6 cellular contexts compared by ENCODE assay signal in genomic region chr1:6051423-6051822, GRCh38.
"Had no signal": no experiment of that assay in that cellular context is flagged by ENCODE, and none has a peak within 500 bp of the region (broad histone marks: within the 10 kb centered on the region; RNA-seq: fewer than 3 reads in every experiment).

No MANE protein-coding gene starts in this region.

- H3K27ac Mint-ChIP-seq: GM23338, H9, IgD-negative memory B cell had no signal

- H3K4me3 ChIP-seq: GM23338 had no signal

- H2AFZ ChIP-seq: GM23338 had no signal

- H3K27ac ChIP-seq: HL-60 had no signal

- H3K4me3 Mint-ChIP-seq: GM23338, H9, IgD-negative memory B cell had no signal

- H3K4me2 ChIP-seq: GM23338 had no signal

- DNase-seq: H9, HCEC 1CT had no signal

- H3K27me3 Mint-ChIP-seq: IgD-negative memory B cell had no signal

- ATAC-seq: HepG2 had no signal
